Comparison of ENCODE assay signal across 8 cellular contexts in the genomic region with DNA sequence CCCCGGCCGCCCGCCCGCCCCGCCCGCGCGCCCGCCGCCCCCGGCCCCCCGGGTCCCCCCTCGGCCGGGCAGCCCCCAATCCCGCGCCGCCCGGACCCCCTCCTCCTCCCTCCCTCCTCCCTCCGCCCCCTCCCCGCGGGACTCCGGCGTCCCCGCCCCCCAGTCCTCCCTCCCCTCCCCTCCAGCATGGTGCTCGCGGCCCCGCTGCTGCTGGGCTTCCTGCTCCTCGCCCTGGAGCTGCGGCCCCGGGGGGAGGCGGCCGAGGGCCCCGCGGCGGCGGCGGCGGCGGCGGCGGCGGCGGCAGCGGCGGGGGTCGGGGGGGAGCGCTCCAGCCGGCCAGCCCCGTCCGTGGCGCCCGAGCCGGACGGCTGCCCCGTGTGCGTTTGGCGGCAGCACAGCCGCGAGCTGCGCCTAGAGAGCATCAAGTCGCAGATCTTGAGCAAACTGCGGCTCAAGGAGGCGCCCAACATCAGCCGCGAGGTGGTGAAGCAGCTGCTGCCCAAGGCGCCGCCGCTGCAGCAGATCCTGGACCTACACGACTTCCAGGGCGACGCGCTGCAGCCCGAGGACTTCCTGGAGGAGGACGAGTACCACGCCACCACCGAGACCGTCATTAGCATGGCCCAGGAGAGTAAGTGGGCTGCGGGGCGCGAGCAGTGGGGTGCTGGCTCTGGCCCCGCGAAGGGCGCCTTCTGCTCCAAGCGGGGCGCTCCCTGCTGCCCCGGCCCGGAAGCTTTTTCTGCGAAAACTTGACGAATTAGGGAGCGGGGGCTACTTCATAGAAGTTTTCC. TPM values are rescaled to one million over a fixed set of nuclear protein-coding genes. Genes with fewer than 3 reads are reported as not detected.
DNase-seq lines count a peak whose midpoint lies in the region; ATAC-seq and TF ChIP-seq lines count a peak whose summit lies in the region.

No MANE protein-coding gene starts in this region.

- DNase-seq in AG08395 (ENCODE audit: low spot score) (peak; percentile 64), OCI-M1 (lab: John Stamatoyannopoulos, UW) (peak; percentile 80), germinal center (ENCODE audit: low spot score) (peak; percentile 69), omental fat pad (ENCODE audit: low spot score) (no peak), medulla oblongata (ENCODE audit: extremely low spot score) (no peak)
- DNase-seq in activated effector memory CD4-positive, alpha-beta T cell treated with Interleukin-2 at 50 U/mL for 16 hours = peak; percentile 49

- TF ChIP-seq POLR2A in GM18505 (IDR thresholded peaks at IDR 0.05; ENCODE audit: borderline replicate concordance, extremely low read depth, insufficient read depth, insufficient read length) = peak; percentile 25

- no peak for TF ChIP-seq CTCF in omental fat pad (IDR thresholded peaks at IDR 0.05)

- ATAC-seq in GM18505 (IDR thresholded peaks at IDR 0.05; ENCODE audit: unreplicated experiment) = peak; percentile 41
- peak; percentile 38 for ATAC-seq in HG03095 (IDR thresholded peaks at IDR 0.05; ENCODE audit: unreplicated experiment)
- ATAC-seq in omental fat pad (ENCODE audit: low FRiP score) = peak; percentile 38

RNA-seq across cellular contexts. Expression of a gene that starts 0.4 kb away (rescaled TPM):
- total RNA-seq in omental fat pad = 1 to 10 TPM; 1.9 to 5.4 (median 2.5) TPM

RNA-seq across cellular contexts. Expression of a gene that starts 14.5 kb away (rescaled TPM):
- total RNA-seq in omental fat pad = 1,000 to 10,000 TPM in 2 of 4 donors, 100 to 1,000 TPM in 2; 736 to 1,401 (median 892) TPM

RNA-seq across cellular contexts. Expression of a gene that starts 23.1 kb away (rescaled TPM):
- 100 to 1,000 TPM in 2 of 4 donors, 10 to 100 TPM in 2; 77.4 to 119 (median 100) TPM for total RNA-seq in omental fat pad

RNA-seq across cellular contexts. Expression of a gene that starts 27.5 kb away (rescaled TPM):
- 100 to 1,000 TPM; 168 to 247 (median 213) TPM for total RNA-seq in omental fat pad

RNA-seq across cellular contexts. Expression of a gene that starts 35.6 kb away (rescaled TPM):
- total RNA-seq in omental fat pad = 100 to 1,000 TPM; 101 to 207 (median 156) TPM

Comparison
In these comparisons a context has a peak if more than half of its experiments do, and no peak if none do; other contexts are left out.
1. DNase-seq: peak in AG08395 (single experiment), OCI-M1 (single experiment), activated effector memory CD4-positive, alpha-beta T cell treated with Interleukin-2 at 50 U/mL for 16 hours (single experiment) and germinal center (single experiment); none in omental fat pad (single experiment) and medulla oblongata (single experiment).
2. Peak in every context shown above with its lines, with median percentiles within 50 percentile points of each other: ATAC-seq.